Comparison of ENCODE assay signal across 1 cellular context in the genomic region with DNA sequence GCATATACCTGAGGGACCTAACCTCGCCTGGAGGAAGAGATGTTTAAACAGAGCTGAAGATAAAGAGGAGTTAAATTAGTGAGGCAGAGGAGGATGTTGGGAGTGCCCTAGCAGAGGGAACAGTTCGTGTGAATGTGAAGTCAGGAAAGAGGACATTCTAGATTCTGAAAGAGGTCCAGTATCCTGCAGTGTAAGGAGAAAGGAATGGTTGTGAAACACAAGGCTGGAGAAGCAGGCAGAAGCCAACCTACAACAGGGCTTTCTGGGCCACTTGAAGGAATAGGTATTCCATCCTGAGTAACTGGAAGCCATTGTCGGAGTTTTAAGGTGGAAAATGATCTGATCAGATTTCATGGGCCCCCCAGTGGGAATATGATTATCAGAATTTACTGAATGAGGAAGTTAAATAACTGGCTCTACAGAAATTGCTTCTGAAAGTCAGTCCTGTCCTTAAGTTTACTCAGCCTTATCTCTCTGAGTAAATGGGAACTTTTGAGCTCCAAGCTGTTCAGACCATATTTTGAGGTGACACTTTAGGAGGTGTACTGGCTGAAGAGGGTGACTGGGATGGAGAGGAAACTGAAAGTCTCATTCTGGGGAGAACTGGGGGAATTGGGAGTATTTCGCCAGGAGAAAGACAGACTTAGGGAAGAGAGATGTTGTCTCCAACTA.
TF ChIP-seq lines count a peak whose summit lies in the region.

No MANE protein-coding gene starts in this region.

TF ChIP-seq in IMR-90, 13 proteins besides CTCF, POLR2A, EP300 and RAD21:
- TF ChIP-seq NFE2L2 (IDR thresholded peaks at IDR 0.05; ENCODE audit: low read depth, low read length) (no peak), FOS (IDR thresholded peaks at IDR 0.05; ENCODE audit: low read depth, low read length) (no peak), BHLHE40 (IDR thresholded peaks at IDR 0.05; ENCODE audit: low read depth, low read length) (no peak), MAZ (IDR thresholded peaks at IDR 0.05; ENCODE audit: borderline replicate concordance, low read depth, low read length) (no peak), RCOR1 (IDR thresholded peaks at IDR 0.05; ENCODE audit: insufficient replicate concordance, low read length) (no peak)
- TF ChIP-seq, protein P1, sequence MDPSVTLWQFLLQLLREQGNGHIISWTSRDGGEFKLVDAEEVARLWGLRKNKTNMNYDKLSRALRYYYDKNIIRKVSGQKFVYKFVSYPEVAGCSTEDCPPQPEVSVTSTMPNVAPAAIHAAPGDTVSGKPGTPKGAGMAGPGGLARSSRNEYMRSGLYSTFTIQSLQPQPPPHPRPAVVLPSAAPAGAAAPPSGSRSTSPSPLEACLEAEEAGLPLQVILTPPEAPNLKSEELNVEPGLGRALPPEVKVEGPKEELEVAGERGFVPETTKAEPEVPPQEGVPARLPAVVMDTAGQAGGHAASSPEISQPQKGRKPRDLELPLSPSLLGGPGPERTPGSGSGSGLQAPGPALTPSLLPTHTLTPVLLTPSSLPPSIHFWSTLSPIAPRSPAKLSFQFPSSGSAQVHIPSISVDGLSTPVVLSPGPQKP (IDR thresholded peaks at IDR 0.05; ENCODE audit: borderline replicate concordance, low read depth, low read length), result no peak
